In genomic region chr6:85637579-85637978, GRCh38 we compare ENCODE assay signal across 15 cellular contexts. TPM values are rescaled to one million over a fixed set of nuclear protein-coding genes. Genes with fewer than 3 reads are reported as not detected.
DNase-seq lines count a peak whose midpoint lies in the region; ATAC-seq, FAIRE-seq and TF ChIP-seq lines count a peak whose summit lies in the region.
"Had no signal": no experiment of that assay in that cellular context is flagged by ENCODE, and none has a peak within 500 bp of the region (broad histone marks: within the 10 kb centered on the region; RNA-seq: fewer than 3 reads in every experiment).

No MANE protein-coding gene starts in this region.

- no peaks in the 10 kb centered on the region for H3K27me3 Mint-ChIP-seq in stimulated activated naive CD8-positive, alpha-beta T cell treated with anti-CD3 and anti-CD28 coated beads, Interleukin-15, Interleukin-2, amounts not matched to agents 100 ng/mL and 50 ng/mL, for 24 hours
- H3K27me3 Mint-ChIP-seq in astrocyte (ENCODE audit: low read depth, unreplicated experiment): no peaks in the 10 kb centered on the region
- H3K27me3 Mint-ChIP-seq: activated B cell treated with CpG ODN at 0.5 μM for 24 hours had no signal

- no peaks in the 10 kb centered on the region for H3K9me3 ChIP-seq in Loucy (ENCODE audit: insufficient read depth, low read depth, low read length)
- H3K9me3 ChIP-seq in astrocyte (ENCODE audit: insufficient read depth, low read depth, low read length): no peaks in the 10 kb centered on the region
- H3K9me3 ChIP-seq: BLaER1, HAP-1, heart left ventricle, transverse colon had no signal

- TF ChIP-seq CTCF in Loucy (conservative IDR thresholded peaks at IDR 0.05; ENCODE audit: low read length) (no peak), astrocyte (IDR thresholded peaks at IDR 0.05; ENCODE audit: insufficient read depth, low read depth, low read length) (no peak)

- H3K9me3 Mint-ChIP-seq in stimulated activated naive CD8-positive, alpha-beta T cell treated with anti-CD3 and anti-CD28 coated beads, Interleukin-15, Interleukin-2, amounts not matched to agents 100 ng/mL and 50 ng/mL, for 24 hours: no peaks in the 10 kb centered on the region
- no peaks in the 10 kb centered on the region for H3K9me3 Mint-ChIP-seq in astrocyte (ENCODE audit: unreplicated experiment)
- H3K9me3 Mint-ChIP-seq: activated B cell treated with CpG ODN at 0.5 μM for 24 hours had no signal

- H3K4me2 ChIP-seq in Loucy (ENCODE audit: low read depth, low read length, poor library complexity, severe bottlenecking): peak overlapping the region; percentile 88
- peak overlapping the region; percentile 3 for H3K4me2 ChIP-seq in astrocyte (ENCODE audit: low read length)
- H3K4me2 ChIP-seq: BLaER1 had no signal

- no peak for FAIRE-seq in astrocyte (lab: Jason Lieb, UNC)
- FAIRE-seq: small intestine had no signal

- peaks cover 88% of the 10 kb centered on the region for H3K36me3 Mint-ChIP-seq in stimulated activated naive CD8-positive, alpha-beta T cell treated with anti-CD3 and anti-CD28 coated beads, Interleukin-15, Interleukin-2, amounts not matched to agents 100 ng/mL and 50 ng/mL, for 24 hours (ENCODE audit: low read depth)
- peaks cover 15% of the 10 kb centered on the region for H3K36me3 Mint-ChIP-seq in astrocyte (ENCODE audit: low read depth, unreplicated experiment)

- H3K27ac Mint-ChIP-seq in stimulated activated naive CD8-positive, alpha-beta T cell treated with anti-CD3 and anti-CD28 coated beads, Interleukin-15, Interleukin-2, amounts not matched to agents 100 ng/mL and 50 ng/mL, for 24 hours: peak overlapping the region; percentile 28
- no peak overlapping the region for H3K27ac Mint-ChIP-seq in astrocyte (ENCODE audit: unreplicated experiment)
- H3K27ac Mint-ChIP-seq: activated B cell treated with CpG ODN at 0.5 μM for 24 hours had no signal

- peaks cover 81% of the 10 kb centered on the region for H3K36me3 ChIP-seq in Loucy (ENCODE audit: insufficient read depth, low read length)
- H3K36me3 ChIP-seq in astrocyte (ENCODE audit: insufficient read depth, low read length): peaks cover 54% of the 10 kb centered on the region

- no peak for DNase-seq in stimulated activated naive CD8-positive, alpha-beta T cell treated with anti-CD3 and anti-CD28 coated beads, Interleukin-15, Interleukin-2, amounts not matched to agents 100 U/mL and 50 U/mL, for 24 hours
- DNase-seq in astrocyte (ENCODE audit: low read depth): no peak
- no peak for DNase-seq in caudate nucleus (lab: John Stamatoyannopoulos, UW)
- no peak for DNase-seq in stimulated activated CD4-positive, alpha-beta T cell treated with anti-CD3 and anti-CD28 coated beads, Interleukin-1b, Interleukin-23, amount 100 ng/mL, for 48 hours
- no peak for DNase-seq in SKM-1 treated with dmso at 0.1 percent for 144 hours (lab: John Stamatoyannopoulos, UW; ENCODE audit: unreplicated experiment)
- DNase-seq: activated B cell treated with CpG ODN at 0.5 μM for 24 hours; effector memory CD4-positive, alpha-beta T cell; heart left ventricle; NCI-H226; small intestine; transverse colon had no signal

- peaks cover 99% of the 10 kb centered on the region for H3K79me2 ChIP-seq in Loucy (ENCODE audit: insufficient read depth, low read length)
- H3K79me2 ChIP-seq in astrocyte (ENCODE audit: insufficient read depth, low read length): peaks cover 98% of the 10 kb centered on the region

- H2AFZ ChIP-seq in Loucy (ENCODE audit: low read length) (no peak overlapping the region), astrocyte (ENCODE audit: low read depth, low read length) (no peak overlapping the region)

- no peak overlapping the region for H3K27ac ChIP-seq in astrocyte (ENCODE audit: low read depth, low read length)
- no peak overlapping the region for H3K27ac ChIP-seq in caudate nucleus (ENCODE audit: low read depth, low read length)
- H3K27ac ChIP-seq: BLaER1, heart left ventricle, transverse colon had no signal

- peaks cover 69% of the 10 kb centered on the region for H3K4me1 Mint-ChIP-seq in stimulated activated naive CD8-positive, alpha-beta T cell treated with anti-CD3 and anti-CD28 coated beads, Interleukin-15, Interleukin-2, amounts not matched to agents 100 ng/mL and 50 ng/mL, for 24 hours (ENCODE audit: low read depth)
- H3K4me1 Mint-ChIP-seq in astrocyte (ENCODE audit: low read depth, unreplicated experiment): peaks cover 24% of the 10 kb centered on the region

- H3K9me2 ChIP-seq in Loucy (replicated peaks; ENCODE audit: low read depth, low read length): no peaks in the 10 kb centered on the region

- H3K4me1 ChIP-seq in Loucy (ENCODE audit: insufficient read depth, low read length, poor library complexity, severe bottlenecking): peaks cover 52% of the 10 kb centered on the region
- peaks cover 15% of the 10 kb centered on the region for H3K4me1 ChIP-seq in astrocyte (ENCODE audit: insufficient read depth, low read length)

- H3K4me3 ChIP-seq in Loucy (ENCODE audit: low read length, poor library complexity, severe bottlenecking) (peak overlapping the region; percentile 97), astrocyte (ENCODE audit: insufficient read depth, low read depth, low read length) (no peak overlapping the region)
- H3K4me3 ChIP-seq: BLaER1, HAP-1, heart left ventricle, transverse colon had no signal

- H3K9ac ChIP-seq in Loucy (ENCODE audit: low read depth, low read length, poor library complexity, severe bottlenecking): peak overlapping the region; percentile 23
- no peak overlapping the region for H3K9ac ChIP-seq in astrocyte (ENCODE audit: low read length)
- H3K9ac ChIP-seq: BLaER1 had no signal

- no peaks in the 10 kb centered on the region for H3F3A ChIP-seq in Loucy (ENCODE audit: low read depth)

- peak overlapping the region; percentile 28 for H3K4me3 Mint-ChIP-seq in stimulated activated naive CD8-positive, alpha-beta T cell treated with anti-CD3 and anti-CD28 coated beads, Interleukin-15, Interleukin-2, amounts not matched to agents 100 ng/mL and 50 ng/mL, for 24 hours
- peak overlapping the region; percentile 45 for H3K4me3 Mint-ChIP-seq in astrocyte (ENCODE audit: unreplicated experiment)
- H3K4me3 Mint-ChIP-seq: activated B cell treated with CpG ODN at 0.5 μM for 24 hours had no signal

- H4K20me1 ChIP-seq in Loucy (ENCODE audit: insufficient read depth, low read length, poor library complexity, severe bottlenecking): peaks cover 97% of the 10 kb centered on the region
- H4K20me1 ChIP-seq in astrocyte (ENCODE audit: insufficient read depth, low read length): peaks cover 91% of the 10 kb centered on the region

- ATAC-seq in stimulated activated naive CD8-positive, alpha-beta T cell treated with anti-CD3 and anti-CD28 coated beads, Interleukin-15, Interleukin-2, amounts not matched to agents 100 U/mL and 50 U/mL, for 24 hours: no peak
- ATAC-seq: heart left ventricle had no signal

- H3K27me3 ChIP-seq in Loucy (ENCODE audit: insufficient read depth, low read length, poor library complexity, severe bottlenecking) (peaks cover 6% of the 10 kb centered on the region), astrocyte (ENCODE audit: insufficient read depth, low read length) (no peaks in the 10 kb centered on the region)
- H3K27me3 ChIP-seq: BLaER1, heart left ventricle, transverse colon had no signal

RNA-seq across cellular contexts. Expression of gene SYNCRIP, which starts 5.1 kb away (rescaled TPM):
- total RNA-seq in astrocyte: 122 and 136 TPM in 2 replicates

RNA-seq across cellular contexts. Expression of gene SNX14, which starts 43.9 kb away (rescaled TPM):
- 89.5 and 90.5 TPM in 2 replicates for total RNA-seq in astrocyte
